1 cellular context compared by ENCODE assay signal in genomic region chr15:31555022-31555421, GRCh38.
TF ChIP-seq lines count a peak whose summit lies in the region.

No MANE protein-coding gene starts in this region.

TF ChIP-seq in IMR-90, 13 proteins besides CTCF, POLR2A, EP300 and RAD21:
- TF ChIP-seq FOS (IDR thresholded peaks at IDR 0.05; ENCODE audit: low read depth, low read length) (no peak), BHLHE40 (IDR thresholded peaks at IDR 0.05; ENCODE audit: low read depth, low read length) (no peak), MAFK (IDR thresholded peaks at IDR 0.05; ENCODE audit: low read depth, low read length) (no peak), SMC3 (IDR thresholded peaks at IDR 0.05; ENCODE audit: low read depth, low read length) (no peak)
